Comparison of ENCODE assay signal across 1 cellular context in genomic region chr1:204357551-204357950, GRCh38.
TF ChIP-seq lines count a peak whose summit lies in the region.

No MANE protein-coding gene starts in this region.

TF ChIP-seq in GM12878, 131 proteins besides CTCF, POLR2A, EP300 and RAD21:
- TF ChIP-seq SKIL (IDR thresholded peaks at IDR 0.05; ENCODE audit: low read depth, poor library complexity, severe bottlenecking) (no peak), ATF3 (IDR thresholded peaks at IDR 0.05; ENCODE audit: borderline replicate concordance, extremely low read depth, low read depth, low read length) (no peak), ZNF687 (IDR thresholded peaks at IDR 0.05) (no peak), GABPA (IDR thresholded peaks at IDR 0.05; ENCODE audit: low read depth) (no peak)
TF ChIP-seq in GM12878: peak in this region for 0.
